ENCODE assay signal across 1 cellular context in genomic region chr2:131076707-131077106, GRCh38.
TF ChIP-seq lines count a peak whose summit lies in the region.

No MANE protein-coding gene starts in this region.

TF ChIP-seq in HepG2, 621 proteins besides CTCF, POLR2A, EP300 and RAD21:
- 0 out of 2 replicates have a peak, but pooled peaks have one; percentile 25 for TF ChIP-seq ZMYM4 (CRISPR knock-in tag; IDR thresholded peaks at IDR 0.05)
- no peak for TF ChIP-seq KDM3A (CRISPR knock-in tag; IDR thresholded peaks at IDR 0.05; ENCODE audit: low read depth)
- TF ChIP-seq HNF4A (CRISPR knock-in tag; IDR thresholded peaks at IDR 0.05): peak; percentile 30; the same call in 1 of the 2 replicates
- 0 out of 2 replicates have a peak, but pooled peaks have one; percentile 10 for TF ChIP-seq RXRB (CRISPR knock-in tag; IDR thresholded peaks at IDR 0.05; ENCODE audit: borderline replicate concordance)
- TF ChIP-seq MED1 (CRISPR knock-in tag; IDR thresholded peaks at IDR 0.05): 0 out of 2 replicates have a peak, but pooled peaks have one; percentile 32
- TF ChIP-seq, protein P1, sequence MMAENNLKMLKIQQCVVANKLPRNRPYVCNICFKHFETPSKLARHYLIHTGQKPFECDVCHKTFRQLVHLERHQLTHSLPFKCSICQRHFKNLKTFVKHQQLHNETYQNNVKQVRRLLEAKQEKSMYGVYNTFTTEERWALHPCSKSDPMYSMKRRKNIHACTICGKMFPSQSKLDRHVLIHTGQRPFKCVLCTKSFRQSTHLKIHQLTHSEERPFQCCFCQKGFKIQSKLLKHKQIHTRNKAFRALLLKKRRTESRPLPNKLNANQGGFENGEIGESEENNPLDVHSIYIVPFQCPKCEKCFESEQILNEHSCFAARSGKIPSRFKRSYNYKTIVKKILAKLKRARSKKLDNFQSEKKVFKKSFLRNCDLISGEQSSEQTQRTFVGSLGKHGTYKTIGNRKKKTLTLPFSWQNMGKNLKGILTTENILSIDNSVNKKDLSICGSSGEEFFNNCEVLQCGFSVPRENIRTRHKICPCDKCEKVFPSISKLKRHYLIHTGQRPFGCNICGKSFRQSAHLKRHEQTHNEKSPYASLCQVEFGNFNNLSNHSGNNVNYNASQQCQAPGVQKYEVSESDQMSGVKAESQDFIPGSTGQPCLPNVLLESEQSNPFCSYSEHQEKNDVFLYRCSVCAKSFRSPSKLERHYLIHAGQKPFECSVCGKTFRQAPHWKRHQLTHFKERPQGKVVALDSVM (CRISPR knock-in tag; IDR thresholded peaks at IDR 0.05): no peak
- TF ChIP-seq PAXIP1 (CRISPR knock-in tag; conservative IDR thresholded peaks at IDR 0.05): peak; percentile 67
- TF ChIP-seq CEBPG (CRISPR knock-in tag; IDR thresholded peaks at IDR 0.05): 0 out of 2 replicates have a peak, but pooled peaks have one; percentile 5
- TF ChIP-seq RCOR2 (CRISPR knock-in tag; IDR thresholded peaks at IDR 0.05): 0 out of 2 replicates have a peak, but pooled peaks have one; percentile 9
- peak; percentile 25; the same call in 1 of the 2 replicates for TF ChIP-seq NFIC (IDR thresholded peaks at IDR 0.05; ENCODE audit: low read length)
- no peak for TF ChIP-seq HNRNPUL1 (IDR thresholded peaks at IDR 0.05; ENCODE audit: low read depth, low read length)
- TF ChIP-seq ZNF281 (CRISPR knock-in tag; IDR thresholded peaks at IDR 0.05; ENCODE audit: borderline replicate concordance): peak; percentile 63; the same call in 1 of the 2 replicates
- no peak for TF ChIP-seq GABPA (IDR thresholded peaks at IDR 0.05; ENCODE audit: low read depth, low read length)
- peak; percentile 58; the same call in 1 of the 2 replicates for TF ChIP-seq GABPA (CRISPR knock-in tag; IDR thresholded peaks at IDR 0.05; ENCODE audit: low read depth)
- no peak for TF ChIP-seq KDM1A (CRISPR knock-in tag; IDR thresholded peaks at IDR 0.05)
- peak; percentile 31; the same call in 1 of the 2 replicates for TF ChIP-seq SAP130 (CRISPR knock-in tag; IDR thresholded peaks at IDR 0.05; ENCODE audit: low read depth)
- TF ChIP-seq FOXP1 (IDR thresholded peaks at IDR 0.05): no peak
- 0 out of 2 replicates have a peak, but pooled peaks have one; percentile 40 for TF ChIP-seq FOXP1 (CRISPR knock-in tag; IDR thresholded peaks at IDR 0.05)
- TF ChIP-seq TFAP4 (IDR thresholded peaks at IDR 0.05; ENCODE audit: borderline replicate concordance, low read depth): peak; percentile 22; the same call in 1 of the 2 replicates
- TF ChIP-seq, protein P2, sequence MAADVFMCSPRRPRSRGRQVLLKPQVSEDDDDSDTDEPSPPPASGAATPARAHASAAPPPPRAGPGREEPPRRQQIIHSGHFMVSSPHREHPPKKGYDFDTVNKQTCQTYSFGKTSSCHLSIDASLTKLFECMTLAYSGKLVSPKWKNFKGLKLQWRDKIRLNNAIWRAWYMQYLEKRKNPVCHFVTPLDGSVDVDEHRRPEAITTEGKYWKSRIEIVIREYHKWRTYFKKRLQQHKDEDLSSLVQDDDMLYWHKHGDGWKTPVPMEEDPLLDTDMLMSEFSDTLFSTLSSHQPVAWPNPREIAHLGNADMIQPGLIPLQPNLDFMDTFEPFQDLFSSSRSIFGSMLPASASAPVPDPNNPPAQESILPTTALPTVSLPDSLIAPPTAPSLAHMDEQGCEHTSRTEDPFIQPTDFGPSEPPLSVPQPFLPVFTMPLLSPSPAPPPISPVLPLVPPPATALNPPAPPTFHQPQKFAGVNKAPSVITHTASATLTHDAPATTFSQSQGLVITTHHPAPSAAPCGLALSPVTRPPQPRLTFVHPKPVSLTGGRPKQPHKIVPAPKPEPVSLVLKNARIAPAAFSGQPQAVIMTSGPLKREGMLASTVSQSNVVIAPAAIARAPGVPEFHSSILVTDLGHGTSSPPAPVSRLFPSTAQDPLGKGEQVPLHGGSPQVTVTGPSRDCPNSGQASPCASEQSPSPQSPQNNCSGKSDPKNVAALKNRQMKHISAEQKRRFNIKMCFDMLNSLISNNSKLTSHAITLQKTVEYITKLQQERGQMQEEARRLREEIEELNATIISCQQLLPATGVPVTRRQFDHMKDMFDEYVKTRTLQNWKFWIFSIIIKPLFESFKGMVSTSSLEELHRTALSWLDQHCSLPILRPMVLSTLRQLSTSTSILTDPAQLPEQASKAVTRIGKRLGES (CRISPR knock-in tag; IDR thresholded peaks at IDR 0.05; ENCODE audit: borderline replicate concordance): no peak
- TF ChIP-seq NCOA2 (CRISPR knock-in tag; IDR thresholded peaks at IDR 0.05): 0 out of 2 replicates have a peak, but pooled peaks have one; percentile 3
